ENCODE assay signal across 20 cellular contexts in genomic region chr16:89899879-89900481, GRCh38. TPM values are rescaled to one million over a fixed set of nuclear protein-coding genes. Genes with fewer than 3 reads are reported as not detected.
DNase-seq lines count a peak whose midpoint lies in the region; ATAC-seq, FAIRE-seq and TF ChIP-seq lines count a peak whose summit lies in the region.
"Had no signal": no experiment of that assay in that cellular context is flagged by ENCODE, and none has a peak within 500 bp of the region (broad histone marks: within the 10 kb centered on the region; RNA-seq: fewer than 3 reads in every experiment).

No MANE protein-coding gene starts in this region.

- peaks cover 3% of the 10 kb centered on the region; the same call in 1 of the 2 replicates for H3K79me2 ChIP-seq in HCT116 (ENCODE audit: insufficient read depth, low read length)
- peaks cover 11% of the 10 kb centered on the region for H3K79me2 ChIP-seq in astrocyte (ENCODE audit: insufficient read depth, low read length)
- peaks cover 4% of the 10 kb centered on the region for H3K79me2 ChIP-seq in osteoblast (ENCODE audit: insufficient read depth, low read length)

- no TSS peak for BruUV-seq in HCT116 (replicated peaks; lab: Mats Ljungman, UMichigan)

- H2AFZ ChIP-seq in HCT116 (ENCODE audit: low read depth, low read length, poor library complexity, severe bottlenecking) (no peak overlapping the region), astrocyte (ENCODE audit: low read depth, low read length) (no peak overlapping the region), osteoblast (ENCODE audit: low read length) (no peak overlapping the region)

- H3K4me1 ChIP-seq in HCT116 (ENCODE audit: control insufficient read depth in 1 of 2, insufficient read depth in 2 of 2, low read length in 2 of 2) (no peaks in the 10 kb centered on the region), astrocyte (ENCODE audit: insufficient read depth, low read length) (no peaks in the 10 kb centered on the region), osteoblast (ENCODE audit: insufficient read depth, low read length) (no peaks in the 10 kb centered on the region), lower lobe of right lung (no peaks in the 10 kb centered on the region)
- no peaks in the 10 kb centered on the region for H3K4me1 ChIP-seq in CD4-positive, alpha-beta memory T cell (ENCODE audit: insufficient read depth, low read length)

- intact Hi-C loops in activated CD8-positive, alpha-beta T cell treated with anti-CD3 and anti-CD28 coated beads for 36 hours (cut with micrococcal nuclease): no loop called here
- intact Hi-C loops in HCT116 (cut with micrococcal nuclease) (no loop called here), lower lobe of right lung (cut with DNase I) (no loop called here)
- intact Hi-C loops in CD4-positive, alpha-beta memory T cell (cut with micrococcal nuclease): no loop called here

- H3K4me2 ChIP-seq in HCT116 (ENCODE audit: low read length) (no peak overlapping the region), astrocyte (ENCODE audit: low read length) (no peak overlapping the region), osteoblast (ENCODE audit: insufficient read depth, low read length) (no peak overlapping the region)

- no peak for TF ChIP-seq RAD21 in HCT116 (IDR thresholded peaks at IDR 0.05; ENCODE audit: low read depth)

- RAD21 ChIA-PET in HCT116 (lab: Charles Lee; ENCODE audit: low non-redundant PET in 1 of 2, low total read pairs in 2 of 2, uncharacterized antibody in 2 of 2, unreplicated experiment in 2 of 2): no interaction called here

- DNase-seq in activated CD8-positive, alpha-beta T cell treated with anti-CD3 and anti-CD28 coated beads for 36 hours: no peak
- DNase-seq in activated CD8-positive, alpha-beta T cell treated with anti-CD3 and anti-CD28 coated beads, Interleukin-2, amount 10 ng/mL, durations not matched to agents 7 days and 5 days: no peak
- DNase-seq in HCT116 (ENCODE audit: low read depth, low spot score): no peak
- no peak for DNase-seq in astrocyte (ENCODE audit: low read depth)
- peak; percentile 87 for DNase-seq in osteoblast (ENCODE audit: insufficient read length, low spot score, missing footprints)
- DNase-seq in NCI-H226: no peak
- no peak for DNase-seq in CD4-positive, alpha-beta memory T cell
- DNase-seq in lower lobe of right lung: no peak
- DNase-seq: Caco-2, DMS153, NCI-H1417 treated with DMSO at 0.1 percent for 48 hours, NCI-H187 treated with DMSO at 0.1 percent for 48 hours, NCI-H345, NCI-H524 treated with DMSO at 0.1 percent for 48 hours, PC-3, RPMI8226 had no signal

- H3K27ac Mint-ChIP-seq in activated CD8-positive, alpha-beta T cell treated with anti-CD3 and anti-CD28 coated beads for 36 hours: peak overlapping the region; percentile 64
- no peak overlapping the region for H3K27ac Mint-ChIP-seq in activated CD8-positive, alpha-beta T cell treated with anti-CD3 and anti-CD28 coated beads, Interleukin-2, amount 10 ng/mL, durations not matched to agents 7 days and 5 days
- peak overlapping the region; percentile 81 for H3K27ac Mint-ChIP-seq in astrocyte (ENCODE audit: unreplicated experiment)
- peak overlapping the region in 1 of 7 donors; percentile 43 for H3K27ac Mint-ChIP-seq in CD4-positive, alpha-beta memory T cell
- H3K27ac Mint-ChIP-seq: B cell had no signal

- no peak for ATAC-seq in activated CD8-positive, alpha-beta T cell treated with anti-CD3 and anti-CD28 coated beads for 36 hours
- ATAC-seq in activated CD8-positive, alpha-beta T cell treated with anti-CD3 and anti-CD28 coated beads, Interleukin-2, amount 10 ng/mL, durations not matched to agents 7 days and 5 days: no peak
- ATAC-seq in HCT116: no peak
- ATAC-seq in lower lobe of right lung: no peak
- ATAC-seq: PC-3 had no signal

- H3K9me2 ChIP-seq in HCT116 (ENCODE audit: insufficient read depth): no peaks in the 10 kb centered on the region

- no peak for TF ChIP-seq CTCF in activated CD8-positive, alpha-beta T cell treated with anti-CD3 and anti-CD28 coated beads for 36 hours (IDR thresholded peaks at IDR 0.05)
- TF ChIP-seq CTCF in HCT116 (IDR thresholded peaks at IDR 0.05 in 2 of 3, conservative IDR thresholded peaks at IDR 0.05 in 1 of 3; ENCODE audit: borderline replicate concordance in 1 of 3, insufficient read depth in 1 of 3, low read depth in 2 of 3, low read length in 2 of 3) (no peak), astrocyte (IDR thresholded peaks at IDR 0.05; ENCODE audit: insufficient read depth, low read depth, low read length) (no peak), osteoblast (IDR thresholded peaks at IDR 0.05; ENCODE audit: extremely low read depth, low read depth, low read length) (no peak), lower lobe of right lung (IDR thresholded peaks at IDR 0.05) (no peak)

- no peak overlapping the region for H3K9ac ChIP-seq in HCT116 (ENCODE audit: low read length)
- H3K9ac ChIP-seq in astrocyte (ENCODE audit: low read length): no peak overlapping the region

- no peak for FAIRE-seq in astrocyte (lab: Jason Lieb, UNC)
- FAIRE-seq: GM12891, H1 had no signal

- H4K20me1 ChIP-seq in HCT116 (ENCODE audit: insufficient read depth) (no peaks in the 10 kb centered on the region), astrocyte (ENCODE audit: insufficient read depth, low read length) (peaks cover 40% of the 10 kb centered on the region), osteoblast (ENCODE audit: insufficient read depth, low read length) (peaks cover 21% of the 10 kb centered on the region)

- no peak overlapping the region for H3K27ac ChIP-seq in HCT116 (ENCODE audit: low read depth, low read length)
- H3K27ac ChIP-seq in astrocyte (ENCODE audit: low read depth, low read length): no peak overlapping the region
- H3K27ac ChIP-seq in osteoblast (ENCODE audit: low read depth, low read length): no peak overlapping the region
- H3K27ac ChIP-seq in CD4-positive, alpha-beta memory T cell (ENCODE audit: low read depth, low read length): no peak overlapping the region
- H3K27ac ChIP-seq in lower lobe of right lung: no peak overlapping the region
- H3K27ac ChIP-seq: 22Rv1 had no signal

- POLR2A ChIA-PET in activated CD8-positive, alpha-beta T cell treated with anti-CD3 and anti-CD28 coated beads for 36 hours (lab: Charles Lee): interaction anchor here (0.7 kb wide), 1 partner anchor 107 kb away, joined by 3 read pairs; no protein-coding TSS in a partner anchor
- POLR2A ChIA-PET in activated CD8-positive, alpha-beta T cell treated with anti-CD3 and anti-CD28 coated beads, Interleukin-2, amount 10 ng/mL, durations not matched to agents 7 days and 5 days (lab: Charles Lee): no interaction called here
- POLR2A ChIA-PET in HCT116 (lab: Charles Lee): no interaction called here
- POLR2A ChIA-PET in CD4-positive, alpha-beta memory T cell (lab: Charles Lee; ENCODE audit: partially characterized antibody): interaction anchor here (1.7 kb wide), 1 partner anchor 9 kb away, joined by 3 read pairs; no protein-coding TSS in a partner anchor

- peaks cover 4% of the 10 kb centered on the region for H3K4me1 Mint-ChIP-seq in activated CD8-positive, alpha-beta T cell treated with anti-CD3 and anti-CD28 coated beads for 36 hours (ENCODE audit: low read depth)
- no peaks in the 10 kb centered on the region for H3K4me1 Mint-ChIP-seq in activated CD8-positive, alpha-beta T cell treated with anti-CD3 and anti-CD28 coated beads, Interleukin-2, amount 10 ng/mL, durations not matched to agents 7 days and 5 days (ENCODE audit: low read depth)
- peaks cover 5% of the 10 kb centered on the region for H3K4me1 Mint-ChIP-seq in astrocyte (ENCODE audit: low read depth, unreplicated experiment)
- H3K4me1 Mint-ChIP-seq in CD4-positive, alpha-beta memory T cell: no peaks in the 10 kb centered on the region
- H3K4me1 Mint-ChIP-seq: B cell had no signal

- no peak for TF ChIP-seq POLR2A in HCT116 (IDR thresholded peaks at IDR 0.05; ENCODE audit: borderline replicate concordance, extremely low read depth, insufficient read depth, insufficient read length)

- no peak overlapping the region for H3K4me3 ChIP-seq in HCT116 (replicated peaks in 1 of 2; ENCODE audit: low read depth in 1 of 2, low read length in 2 of 2)
- H3K4me3 ChIP-seq in astrocyte (ENCODE audit: insufficient read depth, low read depth, low read length): no peak overlapping the region
- no peak overlapping the region for H3K4me3 ChIP-seq in osteoblast (ENCODE audit: insufficient read depth, low read length)
- no peak overlapping the region for H3K4me3 ChIP-seq in CD4-positive, alpha-beta memory T cell (ENCODE audit: low read length in 2 of 2)
- no peak overlapping the region for H3K4me3 ChIP-seq in lower lobe of right lung

- H3K4me3 Mint-ChIP-seq in activated CD8-positive, alpha-beta T cell treated with anti-CD3 and anti-CD28 coated beads for 36 hours: no peak overlapping the region
- H3K4me3 Mint-ChIP-seq in activated CD8-positive, alpha-beta T cell treated with anti-CD3 and anti-CD28 coated beads, Interleukin-2, amount 10 ng/mL, durations not matched to agents 7 days and 5 days: no peak overlapping the region
- peak overlapping the region; percentile 22 for H3K4me3 Mint-ChIP-seq in astrocyte (ENCODE audit: unreplicated experiment)
- H3K4me3 Mint-ChIP-seq in CD4-positive, alpha-beta memory T cell: no peak overlapping the region
- H3K4me3 Mint-ChIP-seq: B cell had no signal

- no peaks in the 10 kb centered on the region for H3K27me3 ChIP-seq in HCT116 (ENCODE audit: insufficient read depth, low read length)
- no peaks in the 10 kb centered on the region for H3K27me3 ChIP-seq in astrocyte (ENCODE audit: insufficient read depth, low read length)
- H3K27me3 ChIP-seq in osteoblast (ENCODE audit: insufficient read depth, low read length): no peaks in the 10 kb centered on the region
- H3K27me3 ChIP-seq in CD4-positive, alpha-beta memory T cell (ENCODE audit: insufficient read depth, low read length): no peaks in the 10 kb centered on the region
- no peaks in the 10 kb centered on the region for H3K27me3 ChIP-seq in lower lobe of right lung (ENCODE audit: low read depth)

- H3K36me3 ChIP-seq in HCT116 (ENCODE audit: control insufficient read depth in 1 of 2, insufficient read depth in 2 of 2, low read length in 2 of 2) (peaks cover 39 to 59% of the 10 kb centered on the region in 2 experiments), astrocyte (ENCODE audit: insufficient read depth, low read length) (peaks cover 39% of the 10 kb centered on the region), osteoblast (ENCODE audit: insufficient read depth, low read length) (peaks cover 71% of the 10 kb centered on the region), lower lobe of right lung (peaks cover 89% of the 10 kb centered on the region)
- peaks cover 51% of the 10 kb centered on the region for H3K36me3 ChIP-seq in CD4-positive, alpha-beta memory T cell (ENCODE audit: insufficient read depth, low read length)

- H3K36me3 Mint-ChIP-seq in activated CD8-positive, alpha-beta T cell treated with anti-CD3 and anti-CD28 coated beads for 36 hours (ENCODE audit: low read depth): peaks cover 20% of the 10 kb centered on the region
- H3K36me3 Mint-ChIP-seq in activated CD8-positive, alpha-beta T cell treated with anti-CD3 and anti-CD28 coated beads, Interleukin-2, amount 10 ng/mL, durations not matched to agents 7 days and 5 days (ENCODE audit: low read depth): peaks cover 31% of the 10 kb centered on the region
- peaks cover 15% of the 10 kb centered on the region for H3K36me3 Mint-ChIP-seq in astrocyte (ENCODE audit: low read depth, unreplicated experiment)
- peaks cover 26 to 54% of the 10 kb centered on the region in 2 donors for H3K36me3 Mint-ChIP-seq in CD4-positive, alpha-beta memory T cell

- H3K27me3 Mint-ChIP-seq in activated CD8-positive, alpha-beta T cell treated with anti-CD3 and anti-CD28 coated beads for 36 hours: no peaks in the 10 kb centered on the region
- H3K27me3 Mint-ChIP-seq in activated CD8-positive, alpha-beta T cell treated with anti-CD3 and anti-CD28 coated beads, Interleukin-2, amount 10 ng/mL, durations not matched to agents 7 days and 5 days (ENCODE audit: low read depth): no peaks in the 10 kb centered on the region
- H3K27me3 Mint-ChIP-seq in astrocyte (ENCODE audit: low read depth, unreplicated experiment): no peaks in the 10 kb centered on the region
- H3K27me3 Mint-ChIP-seq in CD4-positive, alpha-beta memory T cell: no peaks in the 10 kb centered on the region
- H3K27me3 Mint-ChIP-seq: B cell had no signal

- CTCF ChIA-PET in activated CD8-positive, alpha-beta T cell treated with anti-CD3 and anti-CD28 coated beads for 36 hours (lab: Charles Lee): interaction anchor here (1.7 kb wide), 1 partner anchor 10 kb away, joined by 7 read pairs; no protein-coding TSS in a partner anchor
- CTCF ChIA-PET in activated CD8-positive, alpha-beta T cell treated with anti-CD3 and anti-CD28 coated beads, Interleukin-2, amount 10 ng/mL, durations not matched to agents 7 days and 5 days (lab: Charles Lee): interaction anchor here (2.5 kb wide), 1 partner anchor 11 kb away, joined by 9 read pairs; no protein-coding TSS in a partner anchor
- CTCF ChIA-PET in HCT116 (lab: Charles Lee): interaction anchor here (1.2 kb wide), 1 partner anchor 11 kb away, joined by 4 read pairs; no protein-coding TSS in a partner anchor
- CTCF ChIA-PET in CD4-positive, alpha-beta memory T cell (lab: Charles Lee; ENCODE audit: partially characterized antibody): interaction anchor here (0.7 to 1.2 kb wide), 2 partner anchors 10 to 207 kb away, joined by 3 to 6 read pairs; no protein-coding TSS in a partner anchor

- no peaks in the 10 kb centered on the region for H3K9me3 Mint-ChIP-seq in activated CD8-positive, alpha-beta T cell treated with anti-CD3 and anti-CD28 coated beads for 36 hours
- H3K9me3 Mint-ChIP-seq in activated CD8-positive, alpha-beta T cell treated with anti-CD3 and anti-CD28 coated beads, Interleukin-2, amount 10 ng/mL, durations not matched to agents 7 days and 5 days (ENCODE audit: insufficient read depth): no peaks in the 10 kb centered on the region
- no peaks in the 10 kb centered on the region for H3K9me3 Mint-ChIP-seq in astrocyte (ENCODE audit: unreplicated experiment)
- H3K9me3 Mint-ChIP-seq in CD4-positive, alpha-beta memory T cell: no peaks in the 10 kb centered on the region

- no peaks in the 10 kb centered on the region for H3K9me3 ChIP-seq in HCT116 (ENCODE audit: control insufficient read depth in 1 of 2, insufficient read depth in 1 of 2, low read depth in 1 of 2, low read length in 2 of 2)
- no peaks in the 10 kb centered on the region for H3K9me3 ChIP-seq in astrocyte (ENCODE audit: insufficient read depth, low read depth, low read length)
- H3K9me3 ChIP-seq in osteoblast (ENCODE audit: low read depth, low read length): no peaks in the 10 kb centered on the region
- H3K9me3 ChIP-seq in CD4-positive, alpha-beta memory T cell (ENCODE audit: control insufficient read depth in 1 of 2, low read length in 2 of 2): no peaks in the 10 kb centered on the region
- H3K9me3 ChIP-seq in lower lobe of right lung: no peaks in the 10 kb centered on the region
- H3K9me3 ChIP-seq: Caco-2 had no signal

RNA-seq across cellular contexts. Expression of gene MC1R, which starts 18.7 kb away (rescaled TPM):
- 1 to 10 TPM; 2.0 to 2.5 TPM for total RNA-seq in activated CD8-positive, alpha-beta T cell treated with anti-CD3 and anti-CD28 coated beads for 36 hours
- total RNA-seq in activated CD8-positive, alpha-beta T cell treated with anti-CD3 and anti-CD28 coated beads, Interleukin-2, amount 10 ng/mL, durations not matched to agents 7 days and 5 days: 1 to 10 TPM; 4.7 to 5.0 TPM
- total RNA-seq in HCT116 (2021; ENCODE audit: unreplicated experiment): 12.2 TPM
- polyA plus RNA-seq in HCT116 (2012): 9.9 and 12.5 TPM in 2 replicates
- total RNA-seq in astrocyte: 8.4 and 9.2 TPM in 2 replicates
- 4.7 and 5.1 TPM in 2 replicates for total RNA-seq in osteoblast
- 10 to 100 TPM; 12.6 to 13.5 TPM for total RNA-seq in CD4-positive, alpha-beta memory T cell
- polyA plus RNA-seq in CD4-positive, alpha-beta memory T cell: under 1 TPM in 1 of 2 donors, not detected in 1; 0.22 TPM
- 5.3 TPM for total RNA-seq in lower lobe of right lung

RNA-seq across cellular contexts. Expression of gene TUBB3, which starts 23.2 kb away (rescaled TPM):
- total RNA-seq in activated CD8-positive, alpha-beta T cell treated with anti-CD3 and anti-CD28 coated beads for 36 hours: 1 to 10 TPM in 1 of 2 experiments, under 1 TPM in 1; 0.27 to 1.2 TPM
- total RNA-seq in activated CD8-positive, alpha-beta T cell treated with anti-CD3 and anti-CD28 coated beads, Interleukin-2, amount 10 ng/mL, durations not matched to agents 7 days and 5 days: 1 to 10 TPM; 1.1 to 1.3 TPM
- total RNA-seq in HCT116 (2021; ENCODE audit: unreplicated experiment): 173 TPM
- 213 and 219 TPM in 2 replicates for polyA plus RNA-seq in HCT116 (2012)
- 360 and 459 TPM in 2 replicates for total RNA-seq in astrocyte
- total RNA-seq in osteoblast: 166 and 239 TPM in 2 replicates
- under 1 TPM in 1 of 2 experiments, not detected in 1; 0.73 TPM for total RNA-seq in CD4-positive, alpha-beta memory T cell
- polyA plus RNA-seq in CD4-positive, alpha-beta memory T cell: not detected
- total RNA-seq in lower lobe of right lung: 2.1 TPM

RNA-seq across cellular contexts. Expression of gene TCF25, which starts 26.6 kb away (rescaled TPM):
- total RNA-seq in activated CD8-positive, alpha-beta T cell treated with anti-CD3 and anti-CD28 coated beads for 36 hours: 100 to 1,000 TPM; 138 to 149 TPM
- total RNA-seq in activated CD8-positive, alpha-beta T cell treated with anti-CD3 and anti-CD28 coated beads, Interleukin-2, amount 10 ng/mL, durations not matched to agents 7 days and 5 days: 100 to 1,000 TPM; 169 to 178 TPM
- total RNA-seq in HCT116 (2021; ENCODE audit: unreplicated experiment): 345 TPM
- 354 and 371 TPM in 2 replicates for polyA plus RNA-seq in HCT116 (2012)
- total RNA-seq in astrocyte: 187 and 193 TPM in 2 replicates
- 225 and 230 TPM in 2 replicates for total RNA-seq in osteoblast
- 100 to 1,000 TPM; 283 to 308 TPM for total RNA-seq in CD4-positive, alpha-beta memory T cell
- polyA plus RNA-seq in CD4-positive, alpha-beta memory T cell: 100 to 1,000 TPM in 1 of 2 donors, 10 to 100 TPM in 1; 86.4 to 108 TPM
- 152 TPM for total RNA-seq in lower lobe of right lung

RNA-seq across cellular contexts. Expression of gene DEF8, which starts 48.6 kb away (rescaled TPM):
- total RNA-seq in activated CD8-positive, alpha-beta T cell treated with anti-CD3 and anti-CD28 coated beads for 36 hours: 10 to 100 TPM; 18.4 to 21.2 TPM
- total RNA-seq in activated CD8-positive, alpha-beta T cell treated with anti-CD3 and anti-CD28 coated beads, Interleukin-2, amount 10 ng/mL, durations not matched to agents 7 days and 5 days: 10 to 100 TPM; 19.8 to 25.7 TPM
- total RNA-seq in HCT116 (2021; ENCODE audit: unreplicated experiment) (109 TPM), astrocyte (70.7 and 78.8 TPM in 2 replicates), osteoblast (48.6 and 48.9 TPM in 2 replicates), lower lobe of right lung (66.0 TPM)
- polyA plus RNA-seq in HCT116 (2012): 105 and 108 TPM in 2 replicates
- total RNA-seq in CD4-positive, alpha-beta memory T cell: 10 to 100 TPM; 45.5 to 46.0 TPM
- polyA plus RNA-seq in CD4-positive, alpha-beta memory T cell: 10 to 100 TPM; 30.7 to 40.6 TPM

Comparison
In these comparisons a context has a peak if more than half of its experiments do, and no peak if none do; other contexts are left out.
1. POLR2A ChIA-PET loops: an anchor here in activated CD8-positive, alpha-beta T cell treated with anti-CD3 and anti-CD28 coated beads for 36 hours (0.7 kb wide) and CD4-positive, alpha-beta memory T cell (1.7 kb wide); none called in activated CD8-positive, alpha-beta T cell treated with anti-CD3 and anti-CD28 coated beads, Interleukin-2, amount 10 ng/mL, durations not matched to agents 7 days and 5 days and HCT116.
2. RNA of gene TUBB3, which starts 23.2 kb away (total RNA-seq): 360 to 459 TPM in astrocyte, 173 TPM in HCT116 (single experiment) and 166 to 239 TPM in osteoblast; 2.1 TPM in lower lobe of right lung (single experiment), 1.1 to 1.3 TPM in activated CD8-positive, alpha-beta T cell treated with anti-CD3 and anti-CD28 coated beads, Interleukin-2, amount 10 ng/mL, durations not matched to agents 7 days and 5 days, 0.27 to 1.2 TPM in activated CD8-positive, alpha-beta T cell treated with anti-CD3 and anti-CD28 coated beads for 36 hours and 0.73 TPM in CD4-positive, alpha-beta memory T cell; every median in the first group is over 10 times any median in the second.